ENCODE assay signal across 8 cellular contexts in the genomic region with DNA sequence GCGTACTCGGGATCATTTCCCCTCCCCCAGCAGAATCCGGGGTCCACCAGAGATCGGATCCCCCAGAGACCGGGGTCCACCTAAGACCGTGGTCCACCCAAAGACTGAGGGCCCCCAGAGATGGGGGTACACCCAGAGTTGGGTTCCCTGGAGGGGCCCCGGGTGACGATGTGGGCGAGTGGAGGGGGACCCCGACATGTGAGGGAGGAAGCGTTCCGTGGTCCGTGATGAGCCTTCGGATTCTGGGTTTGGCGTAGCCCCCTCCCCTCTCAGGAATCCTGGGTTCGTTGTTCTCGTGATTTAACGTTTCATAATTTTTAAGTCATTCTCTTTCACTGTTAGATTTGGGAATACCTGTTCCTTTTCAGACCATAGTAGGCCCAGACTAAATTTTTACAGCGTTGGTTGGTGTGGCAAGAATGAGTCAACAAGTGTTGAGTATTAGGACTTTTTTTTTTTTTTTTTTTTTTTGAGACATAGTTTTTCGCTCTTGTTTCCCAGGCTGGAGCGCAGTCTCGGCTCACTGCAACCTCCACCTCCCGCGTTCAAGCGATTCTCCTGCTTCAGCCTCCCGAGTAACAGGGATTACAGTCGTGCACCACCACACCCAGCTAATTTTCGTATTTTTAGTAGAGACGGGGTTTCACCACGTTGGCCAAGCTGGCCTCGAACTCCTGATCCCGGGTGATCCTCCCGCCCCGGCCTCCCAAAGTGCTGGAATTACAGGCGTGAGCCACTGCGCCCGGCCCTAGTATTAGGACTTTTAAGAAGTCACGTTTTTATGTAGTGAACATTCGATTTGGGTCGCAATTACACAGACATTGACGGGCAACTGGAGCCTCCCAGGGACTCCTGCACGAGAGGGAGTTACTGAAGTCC. TPM values are rescaled to one million over a fixed set of nuclear protein-coding genes. Genes with fewer than 3 reads are reported as not detected.
DNase-seq lines count a peak whose midpoint lies in the region; ATAC-seq and TF ChIP-seq lines count a peak whose summit lies in the region.

No MANE protein-coding gene starts in this region.

- H3K4me1 Mint-ChIP-seq in effector memory CD8-positive, alpha-beta T cell (ENCODE audit: low read depth in 2 of 2), result peaks cover 27 to 33% of the 10 kb centered on the region in 2 donors
- peaks cover 38 to 48% of the 10 kb centered on the region in 2 donors for H3K4me1 Mint-ChIP-seq in natural killer cell

- TSS peak; percentile 65 for BruUV-seq in PC-3 (replicated peaks; lab: Mats Ljungman, UMichigan)

- peak overlapping the region; percentile 91 for H3K4me2 ChIP-seq in PC-3 (ENCODE audit: low read length)

- peaks cover 12% of the 10 kb centered on the region for H3K36me3 ChIP-seq in PC-3 (ENCODE audit: low read depth, low read length)

- peaks cover 14% of the 10 kb centered on the region for H3K4me1 ChIP-seq in PC-3 (ENCODE audit: insufficient read depth, low read length)

- CTCF ChIA-PET in PC-3 (lab: Charles Lee), result no interaction called here

- peak overlapping the region; percentile 98 for H3K4me3 ChIP-seq in PC-3 (ENCODE audit: low read length)

- no peak overlapping the region for H2AFZ ChIP-seq in PC-3 (ENCODE audit: low read length)

- POLR2A ChIA-PET in PC-3 (lab: Charles Lee; ENCODE audit: unreplicated experiment), result interaction anchor here (0.6 kb wide), 1 partner anchor 14 kb away, joined by 7 read pairs; no protein-coding TSS in a partner anchor

- ATAC-seq in GM19395 (IDR thresholded peaks at IDR 0.05; ENCODE audit: unreplicated experiment) (peak; percentile 20), PC-3 (no peak), natural killer cell (peak; percentile 7 to 19 (median 13))
- ATAC-seq in effector memory CD8-positive, alpha-beta T cell (replicated peaks), result peak; percentile 2

- no peaks in the 10 kb centered on the region for H3F3A ChIP-seq in PC-3 (ENCODE audit: low read length, unreplicated experiment)

- peak overlapping the region; percentile 97 for H3K9ac ChIP-seq in PC-3 (ENCODE audit: low read length)

- no peaks in the 10 kb centered on the region for H3K9me2 ChIP-seq in PC-3 (replicated peaks; ENCODE audit: low read length)

- H3K36me3 Mint-ChIP-seq in effector memory CD8-positive, alpha-beta T cell (ENCODE audit: insufficient read depth), result peaks cover 40% of the 10 kb centered on the region
- H3K36me3 Mint-ChIP-seq in natural killer cell, result no peaks in the 10 kb centered on the region

- in situ Hi-C loops in ACHN (cut with HindIII; ENCODE audit: low pct_ligation_motif_present, low pct_unique_long_range_greater_than_20kb, low sequenced_read_pairs), result no loop called here

- H3K4me3 Mint-ChIP-seq in effector memory CD8-positive, alpha-beta T cell, result peak overlapping the region; percentile 95 to 98
- peak overlapping the region; percentile 98 for H3K4me3 Mint-ChIP-seq in natural killer cell

- TF ChIP-seq CTCF in PC-3 (conservative IDR thresholded peaks at IDR 0.05; ENCODE audit: low read depth, low read length) (no peak), natural killer cell (IDR thresholded peaks at IDR 0.05) (no peak)

- H3K27me3 Mint-ChIP-seq in effector memory CD8-positive, alpha-beta T cell, result no peaks in the 10 kb centered on the region
- no peaks in the 10 kb centered on the region for H3K27me3 Mint-ChIP-seq in natural killer cell (ENCODE audit: low read depth in 2 of 2)

- H4K20me1 ChIP-seq in PC-3 (ENCODE audit: low read length), result peaks cover 26% of the 10 kb centered on the region

- H3K27ac Mint-ChIP-seq in effector memory CD8-positive, alpha-beta T cell, result peak overlapping the region; percentile 98 to 99
- H3K27ac Mint-ChIP-seq in natural killer cell, result peak overlapping the region; percentile 90 to 97

- H3K27me3 ChIP-seq in PC-3 (ENCODE audit: low read length), result no peaks in the 10 kb centered on the region

- H3K9me3 ChIP-seq in PC-3 (ENCODE audit: low read length), result no peaks in the 10 kb centered on the region

- DNase-seq in ACHN (peak; percentile 15), PC-3 (no peak), natural killer cell (no peak), NCI-H1417 treated with DMSO at 0.1 percent for 48 hours (lab: John Stamatoyannopoulos, UW) (no peak), NCI-H2107 (lab: John Stamatoyannopoulos, UW) (no peak)
- peak in 1 of 3 experiments; percentile 5 for DNase-seq in effector memory CD8-positive, alpha-beta T cell
- no peak for DNase-seq in effector CD8-positive, alpha-beta T cell (lab: John Stamatoyannopoulos, UW)

- intact Hi-C loops in PC-3 (cut with micrococcal nuclease) (loop anchor here (5.0 kb wide), 1 partner anchor 57 kb away; a partner anchor contains a TSS), natural killer cell (cut with micrococcal nuclease) (loop anchor here (1.0 to 2.0 kb wide), 4 partner anchors 21 to 74 kb away; a partner anchor contains a TSS)

- H3K9me3 Mint-ChIP-seq in effector memory CD8-positive, alpha-beta T cell, result no peaks in the 10 kb centered on the region
- H3K9me3 Mint-ChIP-seq in natural killer cell, result no peaks in the 10 kb centered on the region

- peaks cover 59% of the 10 kb centered on the region for H3K79me2 ChIP-seq in PC-3 (ENCODE audit: low read length)

- H3K27ac ChIP-seq in PC-3 (ENCODE audit: low read length), result peak overlapping the region; percentile 71

RNA-seq across cellular contexts. Expression of a gene that starts 0.7 kb away (rescaled TPM):
- total RNA-seq in PC-3 (2014; rRNA removed) (44.6 and 62.0 TPM in 2 replicates), natural killer cell (10 to 100 TPM; 53.9 to 99.6 (median 72.5) TPM)

RNA-seq across cellular contexts. Expression of a gene that starts 36.8 kb away (rescaled TPM):
- total RNA-seq in PC-3 (2014; rRNA removed), result not detected in 2 replicates
- total RNA-seq in natural killer cell, result not detected

RNA-seq across cellular contexts. Expression of a gene that starts 57.4 kb away (rescaled TPM):
- total RNA-seq in PC-3 (2014; rRNA removed), result 32.7 and 33.9 TPM in 2 replicates
- total RNA-seq in natural killer cell, result 10 to 100 TPM; 75.5 to 95.4 (median 90.2) TPM
